2 cellular contexts compared by ENCODE assay signal in genomic region chr5:175579742-175580432, GRCh38.
TF ChIP-seq lines count a peak whose summit lies in the region.

No MANE protein-coding gene starts in this region.

TF ChIP-seq in SK-N-SH treated with all-trans-retinoic acid at 6 μM for 48 hours, 23 proteins besides CTCF, POLR2A, EP300 and RAD21 (continued from another document):
- TF ChIP-seq CREB5 (CRISPR knock-in tag; IDR thresholded peaks at IDR 0.05; ENCODE audit: low read depth) (peak; percentile 53; the same call in 1 of the 2 replicates), CSDC2 (CRISPR knock-in tag; IDR thresholded peaks at IDR 0.05) (no peak), GLIS3 (CRISPR knock-in tag; IDR thresholded peaks at IDR 0.05) (no peak), ESRRG (CRISPR knock-in tag; IDR thresholded peaks at IDR 0.05) (no peak), ZFP3 (CRISPR knock-in tag; IDR thresholded peaks at IDR 0.05) (no peak)

TF ChIP-seq in SK-N-SH, 30 proteins besides CTCF, POLR2A, EP300 and RAD21 (continued from another document):
- TF ChIP-seq USF1 (IDR thresholded peaks at IDR 0.05; ENCODE audit: borderline replicate concordance, low read depth): no peak
- TF ChIP-seq MXI1 (IDR thresholded peaks at IDR 0.05; ENCODE audit: low read depth, low read length): no peak
- no peak for TF ChIP-seq FOXM1 (IDR thresholded peaks at IDR 0.05; ENCODE audit: low read depth)
